ENCODE assay signal across 11 cellular contexts in the genomic region with DNA sequence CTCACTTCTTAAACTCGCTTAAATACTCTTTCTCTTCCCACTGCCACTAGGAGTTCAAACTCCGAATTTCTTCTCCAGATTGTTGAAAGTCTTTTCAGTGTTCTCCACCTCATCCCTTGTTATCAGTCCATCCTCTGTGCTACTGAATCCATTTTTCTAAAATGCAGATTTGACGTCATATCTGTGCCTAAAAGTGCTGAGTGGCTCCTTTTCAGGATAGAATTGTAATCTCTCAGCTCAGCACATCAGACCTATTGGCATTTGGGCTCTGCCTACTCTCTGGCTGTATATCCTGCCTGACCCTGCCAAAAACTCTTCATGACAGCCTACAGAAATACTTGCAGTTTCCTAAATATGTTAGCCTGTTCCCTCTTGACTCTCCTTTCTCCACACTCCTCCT. TPM values are rescaled to one million over a fixed set of nuclear protein-coding genes. Genes with fewer than 3 reads are reported as not detected.
A peak's percentile ranks its signal among the peaks of the same experiment; 100 is the strongest.
DNase-seq lines count a peak whose midpoint lies in the region; TF ChIP-seq lines count a peak whose summit lies in the region.
"Had no signal": no experiment of that assay in that cellular context is flagged by ENCODE, and none has a peak within 500 bp of the region (broad histone marks: within the 10 kb centered on the region; RNA-seq: fewer than 3 reads in every experiment).

No MANE protein-coding gene starts in this region.

- TF ChIP-seq CTCF in SU-DHL-6 (IDR thresholded peaks at IDR 0.05; ENCODE audit: insufficient read depth, low read length, poor library complexity, severe bottlenecking) = no peak
- no peak for TF ChIP-seq CTCF in endothelial cell (IDR thresholded peaks at IDR 0.05; ENCODE audit: unreplicated experiment)

- intact Hi-C loops in activated CD4-positive, alpha-beta T cell treated with anti-CD3 and anti-CD28 coated beads, Interleukin-2, amount 10 ng/mL, durations not matched to agents 24 days and 14 days (cut with micrococcal nuclease) = no loop called here

- no peaks in the 10 kb centered on the region for H3K9me2 ChIP-seq in SU-DHL-6 (replicated peaks; ENCODE audit: insufficient read depth, low read length)

- H3K79me2 ChIP-seq in SU-DHL-6 (ENCODE audit: insufficient read depth, low read length) = 0 out of 2 replicates have a peak, but pooled peaks cover 2% of the 10 kb centered on the region

- peaks cover 13% of the 10 kb centered on the region for H3K36me3 Mint-ChIP-seq in activated CD4-positive, alpha-beta T cell treated with anti-CD3 and anti-CD28 coated beads, Interleukin-2, amount 10 ng/mL, durations not matched to agents 24 days and 14 days (ENCODE audit: low read depth)
- H3K36me3 Mint-ChIP-seq in endothelial cell (ENCODE audit: low read depth, unreplicated experiment) = peaks cover 9% of the 10 kb centered on the region

- H3K4me3 ChIP-seq in SU-DHL-6 (ENCODE audit: insufficient read depth, low read length, poor library complexity, severe bottlenecking) = no peak overlapping the region
- no peak overlapping the region for H3K4me3 ChIP-seq in skin epidermis

- H4K20me1 ChIP-seq in SU-DHL-6 (ENCODE audit: low read depth, low read length) = no peaks in the 10 kb centered on the region

- H3K4me3 Mint-ChIP-seq in activated CD4-positive, alpha-beta T cell treated with anti-CD3 and anti-CD28 coated beads, Interleukin-2, amount 10 ng/mL, durations not matched to agents 24 days and 14 days = peak overlapping the region; percentile 93
- peak overlapping the region; percentile 91 for H3K4me3 Mint-ChIP-seq in endothelial cell (ENCODE audit: unreplicated experiment)

- H3K4me1 Mint-ChIP-seq in activated CD4-positive, alpha-beta T cell treated with anti-CD3 and anti-CD28 coated beads, Interleukin-2, amount 10 ng/mL, durations not matched to agents 24 days and 14 days = peaks cover 43% of the 10 kb centered on the region
- peaks cover 10% of the 10 kb centered on the region for H3K4me1 Mint-ChIP-seq in endothelial cell (ENCODE audit: unreplicated experiment)

- H3F3A ChIP-seq in SU-DHL-6 (ENCODE audit: insufficient read depth) = peaks cover 11% of the 10 kb centered on the region

- peak overlapping the region; percentile 66 for H3K4me2 ChIP-seq in SU-DHL-6 (ENCODE audit: low read depth, low read length, poor library complexity, severe bottlenecking)

- H3K27me3 Mint-ChIP-seq in activated CD4-positive, alpha-beta T cell treated with anti-CD3 and anti-CD28 coated beads, Interleukin-2, amount 10 ng/mL, durations not matched to agents 24 days and 14 days = no peaks in the 10 kb centered on the region
- peaks cover 7% of the 10 kb centered on the region for H3K27me3 Mint-ChIP-seq in endothelial cell (ENCODE audit: unreplicated experiment)

- H3K27ac ChIP-seq in SU-DHL-6 (ENCODE audit: low read depth, low read length) (no peak overlapping the region), skin epidermis (peak overlapping the region in 13 of 21 experiments; percentile 83 to 100 (median 99))

- peak overlapping the region; percentile 82 for H3K27ac Mint-ChIP-seq in activated CD4-positive, alpha-beta T cell treated with anti-CD3 and anti-CD28 coated beads, Interleukin-2, amount 10 ng/mL, durations not matched to agents 24 days and 14 days
- no peak overlapping the region for H3K27ac Mint-ChIP-seq in endothelial cell (ENCODE audit: unreplicated experiment)

- no peaks in the 10 kb centered on the region for H3K9me3 Mint-ChIP-seq in activated CD4-positive, alpha-beta T cell treated with anti-CD3 and anti-CD28 coated beads, Interleukin-2, amount 10 ng/mL, durations not matched to agents 24 days and 14 days
- H3K9me3 Mint-ChIP-seq in endothelial cell (ENCODE audit: unreplicated experiment) = no peaks in the 10 kb centered on the region

- no peak overlapping the region for H2AFZ ChIP-seq in SU-DHL-6 (ENCODE audit: low read depth, low read length, severe bottlenecking)

- H3K27me3 ChIP-seq in SU-DHL-6 (ENCODE audit: low read length) = no peaks in the 10 kb centered on the region

- H3K36me3 ChIP-seq in SU-DHL-6 (ENCODE audit: low read length) = no peaks in the 10 kb centered on the region

- H3K9ac ChIP-seq in SU-DHL-6 (ENCODE audit: low read length) = peak overlapping the region; percentile 77; the same call in 1 of the 2 replicates

- H3K9me3 ChIP-seq in SU-DHL-6 (ENCODE audit: insufficient read depth, low read length) = no peaks in the 10 kb centered on the region

- no peak for DNase-seq in activated CD4-positive, alpha-beta T cell treated with anti-CD3 and anti-CD28 coated beads, Interleukin-2, amount 10 ng/mL, durations not matched to agents 24 days and 14 days
- no peak for DNase-seq in activated CD4-positive, alpha-beta T cell treated with anti-CD3 and anti-CD28 coated beads, Interleukin-2, amount 50 U/mL, for 48 hours
- no peak for DNase-seq in endothelial cell (ENCODE audit: low spot score)
- no peak for DNase-seq in NCI-H2227 (lab: John Stamatoyannopoulos, UW; ENCODE audit: unreplicated experiment)
- no peak for DNase-seq in NCI-H1048 (lab: John Stamatoyannopoulos, UW)
- DNase-seq in NCI-H524 treated with DMSO at 0.1 percent for 48 hours (lab: John Stamatoyannopoulos, UW) = no peak
- DNase-seq: ACHN; effector CD8-positive, alpha-beta T cell; NCI-H2029 had no signal

RNA-seq across cellular contexts. Expression of gene RABGGTA, which starts 1.0 kb away (rescaled TPM):
- total RNA-seq in activated CD4-positive, alpha-beta T cell treated with anti-CD3 and anti-CD28 coated beads, Interleukin-2, amount 10 ng/mL, durations not matched to agents 24 days and 14 days = 49.6 and 51.1 TPM in 2 replicates
- 17.7 TPM for total RNA-seq in endothelial cell (ENCODE audit: unreplicated experiment)

RNA-seq across cellular contexts. Expression of gene TGM1, which starts 9.5 kb away (rescaled TPM):
- total RNA-seq in activated CD4-positive, alpha-beta T cell treated with anti-CD3 and anti-CD28 coated beads, Interleukin-2, amount 10 ng/mL, durations not matched to agents 24 days and 14 days = 5.1 and 6.2 TPM in 2 replicates
- 1.7 TPM for total RNA-seq in endothelial cell (ENCODE audit: unreplicated experiment)

RNA-seq across cellular contexts. Expression of gene DHRS1, which starts 27.1 kb away (rescaled TPM):
- total RNA-seq in activated CD4-positive, alpha-beta T cell treated with anti-CD3 and anti-CD28 coated beads, Interleukin-2, amount 10 ng/mL, durations not matched to agents 24 days and 14 days = 10.1 and 10.3 TPM in 2 replicates
- 17.7 TPM for total RNA-seq in endothelial cell (ENCODE audit: unreplicated experiment)

RNA-seq across cellular contexts. Expression of gene NOP9, which starts 27.2 kb away (rescaled TPM):
- 48.3 and 52.2 TPM in 2 replicates for total RNA-seq in activated CD4-positive, alpha-beta T cell treated with anti-CD3 and anti-CD28 coated beads, Interleukin-2, amount 10 ng/mL, durations not matched to agents 24 days and 14 days
- total RNA-seq in endothelial cell (ENCODE audit: unreplicated experiment) = 27.2 TPM

RNA-seq across cellular contexts. Expression of gene TINF2, which starts 30.0 kb away (rescaled TPM):
- 87.1 and 93.6 TPM in 2 replicates for total RNA-seq in activated CD4-positive, alpha-beta T cell treated with anti-CD3 and anti-CD28 coated beads, Interleukin-2, amount 10 ng/mL, durations not matched to agents 24 days and 14 days
- total RNA-seq in endothelial cell (ENCODE audit: unreplicated experiment) = 25.4 TPM
